ENCODE assay signal across 15 cellular contexts in genomic region chr16:85625053-85625452, GRCh38. TPM values are rescaled to one million over a fixed set of nuclear protein-coding genes. Genes with fewer than 3 reads are reported as not detected.
A peak's percentile ranks its signal among the peaks of the same experiment; 100 is the strongest.
DNase-seq lines count a peak whose midpoint lies in the region; ATAC-seq and TF ChIP-seq lines count a peak whose summit lies in the region.
"Had no signal": no experiment of that assay in that cellular context is flagged by ENCODE, and none has a peak within 500 bp of the region (broad histone marks: within the 10 kb centered on the region; RNA-seq: fewer than 3 reads in every experiment).

No MANE protein-coding gene starts in this region.

- H3K4me3 Mint-ChIP-seq in activated CD4-positive, alpha-beta T cell treated with anti-CD3 and anti-CD28 coated beads, Interleukin-2, amount 10 ng/mL, durations not matched to agents 7 days and 5 days: no peak overlapping the region
- H3K4me3 Mint-ChIP-seq: activated naive CD4-positive, alpha-beta T cell treated with anti-CD3 and anti-CD28 coated beads, Interleukin-2, amount 50 U/mL, for 24 hours had no signal

- H3K4me2 ChIP-seq in IMR-90 (ENCODE audit: low read depth, low read length): no peak overlapping the region
- H3K4me2 ChIP-seq: smooth muscle cell had no signal

- H3K27me3 ChIP-seq in IMR-90 (ENCODE audit: control insufficient read depth, insufficient read depth, low read length) (no peaks in the 10 kb centered on the region), WERI-Rb-1 (ENCODE audit: insufficient read depth, low read depth, severe bottlenecking) (no peaks in the 10 kb centered on the region)
- H3K27me3 ChIP-seq: testis had no signal

- BruUV-seq in IMR-90 (replicated peaks; lab: Mats Ljungman, UMichigan): no TSS peak

- no peak overlapping the region for H2BK5ac ChIP-seq in IMR-90 (ENCODE audit: low read depth, low read length, poor library complexity, severe bottlenecking)

- no peak overlapping the region for H3K4ac ChIP-seq in IMR-90 (ENCODE audit: low read depth, low read length)

- H3K23ac ChIP-seq in IMR-90 (ENCODE audit: low read depth, low read length): no peak overlapping the region

- no peak for TF ChIP-seq RAD21 in IMR-90 (IDR thresholded peaks at IDR 0.05; ENCODE audit: low read length)

- no peak overlapping the region for H2BK15ac ChIP-seq in IMR-90 (ENCODE audit: low read depth, low read length)

- in situ Hi-C loops in IMR-90 (cut with MboI; ENCODE audit: low sequenced_read_pairs): no loop called here

- no peak overlapping the region for H2BK120ac ChIP-seq in IMR-90 (ENCODE audit: low read depth, low read length)

- peaks cover 10% of the 10 kb centered on the region for H3K4me1 Mint-ChIP-seq in activated CD4-positive, alpha-beta T cell treated with anti-CD3 and anti-CD28 coated beads, Interleukin-2, amount 10 ng/mL, durations not matched to agents 7 days and 5 days

- TF ChIP-seq POLR2A in IMR-90 (IDR thresholded peaks at IDR 0.05; ENCODE audit: low read depth, low read length): no peak

- peaks cover 99% of the 10 kb centered on the region for H4K20me1 ChIP-seq in IMR-90 (ENCODE audit: insufficient read depth, low read length)

- no peak overlapping the region for H3K4me3 ChIP-seq in IMR-90 (ENCODE audit: insufficient read depth, low read depth, low read length)
- H3K4me3 ChIP-seq in WERI-Rb-1 (ENCODE audit: low read depth, low read length): peak overlapping the region; percentile 29
- no peak overlapping the region for H3K4me3 ChIP-seq in mucosa of descending colon
- H3K4me3 ChIP-seq: smooth muscle cell, testis had no signal

- peak overlapping the region; percentile 49 for H2AK9ac ChIP-seq in IMR-90 (replicated peaks; ENCODE audit: low read depth, low read length, poor library complexity)

- H3K36me3 Mint-ChIP-seq in activated CD4-positive, alpha-beta T cell treated with anti-CD3 and anti-CD28 coated beads, Interleukin-2, amount 10 ng/mL, durations not matched to agents 7 days and 5 days (ENCODE audit: low read depth): peaks cover 5% of the 10 kb centered on the region

- H3K27ac ChIP-seq in IMR-90 (ENCODE audit: insufficient read depth, low read length) (no peak overlapping the region), WERI-Rb-1 (peak overlapping the region; percentile 99)
- H3K27ac ChIP-seq: testis had no signal

- H3K56ac ChIP-seq in IMR-90 (ENCODE audit: extremely low read depth, insufficient read depth, low read length): no peak overlapping the region

- peak; percentile 50 for DNase-seq in COLO668 (lab: John Stamatoyannopoulos, UW; ENCODE audit: unreplicated experiment)
- no peak for DNase-seq in IMR-90
- peak; percentile 91 for DNase-seq in WERI-Rb-1
- DNase-seq in mucosa of descending colon: no peak
- DNase-seq in activated CD4-positive, alpha-beta T cell treated with anti-CD3 and anti-CD28 coated beads, Interleukin-2, amount 10 ng/mL, durations not matched to agents 7 days and 5 days: no peak
- DNase-seq in NCI-H345 treated with DMSO at 0.1 percent for 48 hours (lab: John Stamatoyannopoulos, UW; ENCODE audit: unreplicated experiment): no peak
- DNase-seq: cortex of kidney, GF-D8, NCI-H1048, posterior cingulate gyrus, T1000, testis had no signal

- H4K91ac ChIP-seq in IMR-90 (ENCODE audit: insufficient read depth, low read depth, low read length): no peak overlapping the region

- H2AK5ac ChIP-seq in IMR-90 (ENCODE audit: low read depth, low read length): no peak overlapping the region

- no peak overlapping the region for H3K18ac ChIP-seq in IMR-90 (ENCODE audit: low read depth, low read length)

- ATAC-seq in IMR-90 (ENCODE audit: low read depth): no peak
- peak; percentile 27 for ATAC-seq in mucosa of descending colon
- ATAC-seq in HG03460 (IDR thresholded peaks at IDR 0.05; ENCODE audit: unreplicated experiment): no peak

- intact Hi-C loops in IMR-90 (cut with micrococcal nuclease) (no loop called here), mucosa of descending colon (cut with DNase I, micrococcal nuclease) (no loop called here)

- TF ChIP-seq CTCF in IMR-90 (conservative IDR thresholded peaks at IDR 0.05; ENCODE audit: low read depth, low read length) (no peak), WERI-Rb-1 (IDR thresholded peaks at IDR 0.05; ENCODE audit: low read depth, low read length) (no peak), mucosa of descending colon (IDR thresholded peaks at IDR 0.05) (no peak)

- no peak overlapping the region for H3K27ac Mint-ChIP-seq in activated CD4-positive, alpha-beta T cell treated with anti-CD3 and anti-CD28 coated beads, Interleukin-2, amount 10 ng/mL, durations not matched to agents 7 days and 5 days
- H3K27ac Mint-ChIP-seq: activated naive CD4-positive, alpha-beta T cell treated with anti-CD3 and anti-CD28 coated beads, Interleukin-2, amount 50 U/mL, for 24 hours had no signal

- peaks cover 9% of the 10 kb centered on the region for H3K9me3 Mint-ChIP-seq in activated CD4-positive, alpha-beta T cell treated with anti-CD3 and anti-CD28 coated beads, Interleukin-2, amount 10 ng/mL, durations not matched to agents 7 days and 5 days
- H3K9me3 Mint-ChIP-seq: activated naive CD4-positive, alpha-beta T cell treated with anti-CD3 and anti-CD28 coated beads, Interleukin-2, amount 50 U/mL, for 24 hours had no signal

- H3K9ac ChIP-seq in IMR-90 (ENCODE audit: low read depth, low read length): no peak overlapping the region

- no peaks in the 10 kb centered on the region for H3K27me3 Mint-ChIP-seq in activated CD4-positive, alpha-beta T cell treated with anti-CD3 and anti-CD28 coated beads, Interleukin-2, amount 10 ng/mL, durations not matched to agents 7 days and 5 days
- H3K27me3 Mint-ChIP-seq: activated naive CD4-positive, alpha-beta T cell treated with anti-CD3 and anti-CD28 coated beads, Interleukin-2, amount 50 U/mL, for 24 hours had no signal

- H3K9me3 ChIP-seq in IMR-90 (ENCODE audit: control insufficient read depth, insufficient read depth, low read length) (peaks cover 12% of the 10 kb centered on the region), WERI-Rb-1 (ENCODE audit: severe bottlenecking) (no peaks in the 10 kb centered on the region), mucosa of descending colon (peaks cover 6% of the 10 kb centered on the region)
- H3K9me3 ChIP-seq: testis had no signal

- H3K9me1 ChIP-seq in IMR-90 (ENCODE audit: insufficient read depth, low read length): peaks cover 7% of the 10 kb centered on the region; the same call in 1 of the 2 replicates

- H2BK20ac ChIP-seq in IMR-90 (ENCODE audit: low read depth, low read length): no peak overlapping the region

- no peak overlapping the region for H3K14ac ChIP-seq in IMR-90 (replicated peaks; ENCODE audit: low read depth, low read length)

- CTCF ChIA-PET in IMR-90 (lab: Yijun Ruan, JAX): no interaction called here
- CTCF ChIA-PET in activated CD4-positive, alpha-beta T cell treated with anti-CD3 and anti-CD28 coated beads, Interleukin-2, amount 10 ng/mL, durations not matched to agents 7 days and 5 days (lab: Charles Lee): no interaction called here

- POLR2A ChIA-PET in IMR-90 (lab: Charles Lee; ENCODE audit: unreplicated experiment): no interaction called here
- POLR2A ChIA-PET in activated CD4-positive, alpha-beta T cell treated with anti-CD3 and anti-CD28 coated beads, Interleukin-2, amount 10 ng/mL, durations not matched to agents 7 days and 5 days (lab: Charles Lee): no interaction called here

- WGBS in IMR-90 (ENCODE audit: extremely low coverage in 2 of 2, insufficient read length in 1 of 2), 2 experiments: 76% methylated on average over 25 of the region's 27 CpGs; no CpG with 5 or more reads in 1 of the 2 experiments

- peaks cover 24 to 89% of the 10 kb centered on the region in 2 experiments for H3K79me1 ChIP-seq in IMR-90 (ENCODE audit: low read depth in 1 of 2, low read length in 2 of 2)

- H4K5ac ChIP-seq in IMR-90 (ENCODE audit: low read depth, low read length): no peak overlapping the region

- H3K4me1 ChIP-seq in IMR-90 (ENCODE audit: control insufficient read depth, insufficient read depth, low read length) (no peaks in the 10 kb centered on the region), mucosa of descending colon (ENCODE audit: low read depth) (peaks cover 34% of the 10 kb centered on the region)

- H3K36me3 ChIP-seq in IMR-90 (ENCODE audit: control insufficient read depth, insufficient read depth, low read length) (peaks cover 1% of the 10 kb centered on the region; the same call in 1 of the 2 replicates), WERI-Rb-1 (peaks cover 44% of the 10 kb centered on the region), mucosa of descending colon (ENCODE audit: low read depth) (no peaks in the 10 kb centered on the region)

- H4K8ac ChIP-seq in IMR-90 (ENCODE audit: low read depth in 2 of 2, low read length in 2 of 2): no peak overlapping the region

- dilution Hi-C loops in IMR-90 (cut with HindIII; ENCODE audit: low sequenced_read_pairs, unreplicated experiment): no loop called here

- peak overlapping the region; percentile 16 for H2AFZ ChIP-seq in IMR-90 (replicated peaks; ENCODE audit: low read length, poor library complexity)

TF ChIP-seq in IMR-90, 13 proteins besides CTCF, POLR2A, EP300 and RAD21 (continues in another document):
- TF ChIP-seq ELK1 (IDR thresholded peaks at IDR 0.05; ENCODE audit: borderline replicate concordance, low read depth, low read length): no peak
- TF ChIP-seq MAFK (IDR thresholded peaks at IDR 0.05; ENCODE audit: low read depth, low read length): no peak
- TF ChIP-seq FOS (IDR thresholded peaks at IDR 0.05; ENCODE audit: low read depth, low read length): no peak
- no peak for TF ChIP-seq BHLHE40 (IDR thresholded peaks at IDR 0.05; ENCODE audit: low read depth, low read length)
- TF ChIP-seq RFX5 (IDR thresholded peaks at IDR 0.05; ENCODE audit: low read depth, low read length): no peak
- TF ChIP-seq NFE2L2 (IDR thresholded peaks at IDR 0.05; ENCODE audit: low read depth, low read length): no peak
- TF ChIP-seq SMC3 (IDR thresholded peaks at IDR 0.05; ENCODE audit: low read depth, low read length): no peak
- TF ChIP-seq MXI1 (IDR thresholded peaks at IDR 0.05; ENCODE audit: borderline replicate concordance, low read depth, low read length): no peak
- no peak for TF ChIP-seq CEBPB (IDR thresholded peaks at IDR 0.05; ENCODE audit: low read depth, low read length)

RNA-seq across cellular contexts. Expression of gene GSE1, which starts 11.9 kb away (rescaled TPM):
- total RNA-seq in IMR-90 (2012; rRNA removed): 9.4 and 14.9 TPM in 2 replicates
- 25.5 and 30.8 TPM in 2 replicates for polyA plus RNA-seq in IMR-90 (2012; rRNA removed)
- polyA plus RNA-seq in IMR-90 (2012; cell fraction: cytosol; rRNA removed): 17.0 and 25.6 TPM in 2 replicates
- 79.5 and 93.9 TPM in 2 replicates for polyA plus RNA-seq in IMR-90 (2012; cell fraction: nucleus; rRNA removed; ENCODE audit: low replicate concordance)
- total RNA-seq in mucosa of descending colon: 100 to 1,000 TPM; 107 to 122 (median 107) TPM
- 10 to 100 TPM; 25.7 to 27.3 TPM for total RNA-seq in activated CD4-positive, alpha-beta T cell treated with anti-CD3 and anti-CD28 coated beads, Interleukin-2, amount 10 ng/mL, durations not matched to agents 7 days and 5 days

Comparison
In these comparisons a context has a peak if more than half of its experiments do, and no peak if none do; other contexts are left out.
1. DNase-seq: peak in COLO668 (single experiment) and WERI-Rb-1 (single experiment); none in IMR-90 (single experiment), mucosa of descending colon (0 of 3), activated CD4-positive, alpha-beta T cell treated with anti-CD3 and anti-CD28 coated beads, Interleukin-2, amount 10 ng/mL, durations not matched to agents 7 days and 5 days (single experiment) and NCI-H345 treated with DMSO at 0.1 percent for 48 hours (single experiment).